Comparison of ENCODE assay signal across 16 cellular contexts in the genomic region with DNA sequence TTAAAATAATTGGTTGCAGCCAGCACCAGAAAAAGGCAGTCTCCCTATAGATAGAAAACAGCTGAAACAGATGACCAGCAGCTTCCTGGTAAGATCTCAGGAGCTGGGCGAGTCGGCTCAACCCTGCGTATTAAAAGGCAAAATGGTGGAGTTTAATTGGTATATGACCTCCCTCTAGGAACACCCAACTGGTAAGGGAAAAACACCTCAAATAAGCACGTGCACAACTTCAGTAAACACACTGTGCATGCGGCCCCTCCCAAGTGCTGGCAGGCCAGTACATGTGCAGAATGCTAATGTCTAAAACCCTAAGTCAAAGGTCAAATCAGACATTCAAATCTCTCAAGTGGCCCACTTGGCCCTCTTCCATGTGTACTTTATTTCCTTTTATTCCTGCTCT.
"Had no signal": no experiment of that assay in that cellular context is flagged by ENCODE, and none has a peak within 500 bp of the region (broad histone marks: within the 10 kb centered on the region; RNA-seq: fewer than 3 reads in every experiment).

No MANE protein-coding gene starts in this region.

- H3K27ac ChIP-seq: brain microvascular endothelial cell, lower lobe of right lung, neutrophil, prostate gland, right lobe of liver, testis had no signal

- H3K4me1 ChIP-seq: prostate gland had no signal

- H3K27me3 ChIP-seq: brain microvascular endothelial cell, heart left ventricle, neutrophil, right lobe of liver, testis had no signal

- DNase-seq: activated B cell treated with CpG ODN at 0.5 μM for 24 hours; activated CD4-positive, alpha-beta T cell treated with anti-CD3 and anti-CD28 coated beads for 48 hours; activated gamma-delta T cell treated with Interleukin-2 at 50 U/mL for 16 hours; amniotic stem cell; brain microvascular endothelial cell; effector CD8-positive, alpha-beta T cell; heart left ventricle; immature natural killer cell; lower lobe of right lung; midbrain; naive thymus-derived CD4-positive, alpha-beta T cell; right lobe of liver; stimulated activated naive CD8-positive, alpha-beta T cell treated with anti-CD3 and anti-CD28 coated beads, Interleukin-15, amount 100 ng/mL, for 72 hours; testis had no signal

- H3K9me3 ChIP-seq: lower lobe of right lung, neutrophil, prostate gland, right lobe of liver, testis had no signal

- H3K36me3 ChIP-seq: brain microvascular endothelial cell, heart left ventricle, lower lobe of right lung, neutrophil, prostate gland, right lobe of liver had no signal

- H3K4me3 ChIP-seq: heart left ventricle, lower lobe of right lung, prostate gland, right lobe of liver, testis had no signal

- ATAC-seq: heart left ventricle; lower lobe of right lung; naive thymus-derived CD4-positive, alpha-beta T cell; stimulated activated naive CD8-positive, alpha-beta T cell treated with anti-CD3 and anti-CD28 coated beads, Interleukin-15, amount 100 ng/mL, for 72 hours had no signal
